ENCODE assay signal across 16 cellular contexts in the genomic region with DNA sequence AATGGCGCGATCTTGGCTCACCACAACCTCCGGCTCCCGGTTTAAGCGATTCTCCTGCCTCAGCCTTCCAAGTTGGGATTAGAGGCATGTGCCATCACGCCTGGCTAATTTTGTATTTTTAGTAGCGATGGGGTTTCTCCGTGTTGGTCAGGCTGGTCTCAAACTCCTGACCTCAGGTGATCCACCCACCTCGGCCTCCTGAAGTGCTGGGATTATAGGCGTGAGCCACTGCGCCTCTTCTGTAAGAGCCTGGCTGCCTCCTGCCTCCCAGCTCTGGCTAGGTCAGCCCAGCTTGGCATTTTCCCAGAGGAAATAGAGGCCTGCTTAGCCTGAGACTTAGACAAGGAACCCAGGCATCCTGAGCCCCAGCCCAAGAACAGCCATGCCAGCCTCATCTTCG. TPM values are rescaled to one million over a fixed set of nuclear protein-coding genes. Genes with fewer than 3 reads are reported as not detected.
DNase-seq lines count a peak whose midpoint lies in the region; ATAC-seq and TF ChIP-seq lines count a peak whose summit lies in the region.
"Not testable (repeated sequence)": the region's sequence is repeated elsewhere in the genome, so short reads cannot be mapped to it uniquely, and the experiment has no call there.
"Had no signal": no experiment of that assay in that cellular context is flagged by ENCODE, and none has a peak within 500 bp of the region (broad histone marks: within the 10 kb centered on the region; RNA-seq: fewer than 3 reads in every experiment).

No MANE protein-coding gene starts in this region.

- H3K36me3 ChIP-seq in Peyer's patch, breast epithelium, heart left ventricle, uterus: not testable (repeated sequence)
- H3K36me3 ChIP-seq in spleen = peaks cover 0 to 25% (median 0%) of the 10 kb centered on the region in 6 donors

- not testable (repeated sequence) for H3K27me3 Mint-ChIP-seq in activated T-cell treated with anti-CD3 and anti-CD28 coated beads, Interleukin-2, amount 50 U/mL, for 24 hours; naive B cell

- peak overlapping the region; percentile 97 for H3K4me3 Mint-ChIP-seq in activated T-cell treated with anti-CD3 and anti-CD28 coated beads, Interleukin-2, amount 50 U/mL, for 24 hours
- H3K4me3 Mint-ChIP-seq in naive B cell = peak overlapping the region; percentile 88 to 99 (median 96)

- peaks cover 69% of the 10 kb centered on the region for H3K4me1 Mint-ChIP-seq in activated T-cell treated with anti-CD3 and anti-CD28 coated beads, Interleukin-2, amount 50 U/mL, for 24 hours (ENCODE audit: low read depth)
- H3K4me1 Mint-ChIP-seq in naive B cell = peaks cover 69 to 83% (median 81%) of the 10 kb centered on the region in 3 donors

- WGBS in heart left ventricle, 4 donors = 44 to 62% (median 57%) methylated on average over 12 of the region's 12 CpGs
- 48 to 64% (median 60%) methylated on average over 11 to 12 of the region's 12 CpGs for WGBS in spleen, 5 donors

- peak overlapping the region; percentile 98 for H3K4me3 ChIP-seq in GM12865 (ENCODE audit: low read depth, low read length)
- peak overlapping the region in 3 of 4 donors; percentile 8 to 92 (median 10) for H3K4me3 ChIP-seq in Peyer's patch
- not testable (repeated sequence) for H3K4me3 ChIP-seq in breast epithelium, uterus
- peak overlapping the region in 2 of 12 donors; percentile 15 to 72 for H3K4me3 ChIP-seq in heart left ventricle
- peak overlapping the region in 5 of 8 donors; percentile 50 to 98 (median 83) for H3K4me3 ChIP-seq in spleen

- H3K27ac ChIP-seq in Peyer's patch (peak overlapping the region; percentile 84 to 97 (median 88)), breast epithelium (peak overlapping the region; percentile 60 to 84), heart left ventricle (peak overlapping the region in 11 of 12 donors; percentile 67 to 97 (median 86)), spleen (peak overlapping the region; percentile 94 to 99 (median 96)), uterus (peak overlapping the region; percentile 3 to 29)

- H3K4me1 ChIP-seq in Peyer's patch (peaks cover 23 to 88% (median 52%) of the 10 kb centered on the region in 4 donors), breast epithelium (peaks cover 30 to 51% of the 10 kb centered on the region in 2 donors), heart left ventricle (peaks cover 58 to 94% (median 90%) of the 10 kb centered on the region in 12 donors), spleen (peaks cover 80 to 93% (median 89%) of the 10 kb centered on the region in 6 donors), uterus (peaks cover 3 to 42% of the 10 kb centered on the region in 2 donors)

- intact Hi-C loops in breast epithelium (cut with DNase I; ENCODE audit: low total_unique reads); heart left ventricle (cut with DNase I); spleen (cut with DNase I; ENCODE audit: low total_unique reads); uterus (cut with DNase I; ENCODE audit: low total_unique reads): not testable (repeated sequence)

- H3K9me3 Mint-ChIP-seq in activated T-cell treated with anti-CD3 and anti-CD28 coated beads, Interleukin-2, amount 50 U/mL, for 24 hours; naive B cell: not testable (repeated sequence)

- H3K9me3 ChIP-seq in Peyer's patch, breast epithelium, heart left ventricle, spleen, uterus: not testable (repeated sequence)

- peak; percentile 33 for DNase-seq in GM12865 (ENCODE audit: low read depth)
- not testable (repeated sequence) for DNase-seq in Peyer's patch; breast epithelium (ENCODE audit: low spot score in 2 of 2); heart left ventricle; naive B cell; spleen; uterus
- DNase-seq in activated T-cell treated with anti-CD3 and anti-CD28 coated beads, Interleukin-2, amount 50 U/mL, for 24 hours = peak; percentile 31

- peak overlapping the region; percentile 99 for H3K27ac Mint-ChIP-seq in activated T-cell treated with anti-CD3 and anti-CD28 coated beads, Interleukin-2, amount 50 U/mL, for 24 hours
- peak overlapping the region; percentile 67 to 100 (median 96) for H3K27ac Mint-ChIP-seq in naive B cell

- not testable (repeated sequence) for ATAC-seq in heart left ventricle; naive B cell (ENCODE audit: low read depth in 2 of 2)

- H3K36me3 Mint-ChIP-seq in activated T-cell treated with anti-CD3 and anti-CD28 coated beads, Interleukin-2, amount 50 U/mL, for 24 hours (ENCODE audit: low read depth) = peaks cover 85% of the 10 kb centered on the region
- H3K36me3 Mint-ChIP-seq in naive B cell = peaks cover 0 to 14% of the 10 kb centered on the region in 2 donors

- TF ChIP-seq CTCF in GM12865 (IDR thresholded peaks at IDR 0.05; ENCODE audit: insufficient read depth, low read depth, low read length, missing control alignments); Peyer's patch (IDR thresholded peaks at IDR 0.05); breast epithelium (IDR thresholded peaks at IDR 0.05); heart left ventricle (IDR thresholded peaks at IDR 0.05); spleen (IDR thresholded peaks at IDR 0.05 in 8 of 11, conservative IDR thresholded peaks at IDR 0.05 in 3 of 11); uterus (IDR thresholded peaks at IDR 0.05): not testable (repeated sequence)

- H3K27me3 ChIP-seq in Peyer's patch; breast epithelium; heart left ventricle; spleen (replicated peaks in 1 of 7); uterus: not testable (repeated sequence)

- TF ChIP-seq POLR2A in Peyer's patch (IDR thresholded peaks at IDR 0.05); breast epithelium (IDR thresholded peaks at IDR 0.05); heart left ventricle (IDR thresholded peaks at IDR 0.05); spleen (IDR thresholded peaks at IDR 0.05); uterus (IDR thresholded peaks at IDR 0.05): not testable (repeated sequence)

RNA-seq across cellular contexts. Expression of a gene that starts 4.2 kb away (rescaled TPM):
- total RNA-seq in Peyer's patch (100 to 1,000 TPM in 1 of 4 donors, 10 to 100 TPM in 3; 53.8 to 122 (median 66.2) TPM), breast epithelium (10 to 100 TPM; 18.7 to 26.2 (median 18.7) TPM), heart left ventricle (10 to 100 TPM; 19.1 to 66.7 (median 28.4) TPM), spleen (100 to 1,000 TPM; 121 to 281 (median 197) TPM), uterus (10 to 100 TPM in 3 of 4 donors, 1 to 10 TPM in 1; 4.9 to 41.6 (median 26.4) TPM)
- polyA plus RNA-seq in heart left ventricle (10 to 100 TPM; 23.9 to 24.7 TPM), naive B cell (ENCODE audit: low read depth in 6 of 6) (100 to 1,000 TPM; 176 to 273 (median 216) TPM), spleen (100 to 1,000 TPM; 150 to 244 (median 187) TPM)

RNA-seq across cellular contexts. Expression of a gene that starts 26.6 kb away (rescaled TPM):
- not detected for total RNA-seq in Peyer's patch
- total RNA-seq in breast epithelium = under 1 TPM in 1 of 3 donors, not detected in 2; 0.15 TPM
- total RNA-seq in heart left ventricle = 10 to 100 TPM in 2 of 9 donors, 1 to 10 TPM in 5, under 1 TPM in 2; 0.19 to 16.3 (median 7.8) TPM
- polyA plus RNA-seq in heart left ventricle = 1 to 10 TPM in 1 of 2 donors, not detected in 1; 5.8 TPM
- not detected for polyA plus RNA-seq in naive B cell (ENCODE audit: low read depth in 6 of 6)
- total RNA-seq in spleen = 100 to 1,000 TPM in 4 of 7 donors, 10 to 100 TPM in 3; 55.3 to 164 (median 106) TPM
- polyA plus RNA-seq in spleen = 10 to 100 TPM in 2 of 3 donors, 1 to 10 TPM in 1; 2.4 to 36.8 (median 25.6) TPM
- 1 to 10 TPM in 1 of 4 donors, not detected in 3; 1.5 TPM for total RNA-seq in uterus
- total RNA-seq: endothelial cell of umbilical vein, frontal cortex, left lobe of liver, PC-3, SK-MEL-5, temporal lobe had no signal
- polyA plus RNA-seq: endothelial cell of umbilical vein, neural cell had no signal

RNA-seq across cellular contexts. Expression of a gene that starts 37.4 kb away (rescaled TPM):
- total RNA-seq in Peyer's patch = not detected
- not detected for total RNA-seq in breast epithelium
- not detected for total RNA-seq in heart left ventricle
- not detected for polyA plus RNA-seq in heart left ventricle
- polyA plus RNA-seq in naive B cell (ENCODE audit: low read depth in 6 of 6) = not detected
- not detected for total RNA-seq in spleen
- not detected for polyA plus RNA-seq in spleen
- total RNA-seq in uterus = not detected
- total RNA-seq: endothelial cell of umbilical vein, frontal cortex, HT1080, PC-3, SK-MEL-5, temporal lobe had no signal
- polyA plus RNA-seq: endothelial cell of umbilical vein, neural cell had no signal

RNA-seq across cellular contexts. Expression of a gene that starts 40.3 kb away (rescaled TPM):
- total RNA-seq in Peyer's patch (not detected), breast epithelium (under 1 TPM in 1 of 3 donors, not detected in 2; 0.66 TPM), heart left ventricle (1 to 10 TPM in 5 of 9 donors, under 1 TPM in 1, not detected in 3; 0.14 to 3.3 (median 2.0) TPM), spleen (10 to 100 TPM; 17.7 to 73.7 (median 37.0) TPM), uterus (not detected)
- polyA plus RNA-seq in heart left ventricle (1 to 10 TPM in 1 of 2 donors, under 1 TPM in 1; 0.06 to 1.5 TPM), naive B cell (ENCODE audit: low read depth in 6 of 6) (not detected), spleen (100 to 1,000 TPM in 2 of 3 donors, 10 to 100 TPM in 1; 28.9 to 207 (median 127) TPM)
- total RNA-seq: endothelial cell of umbilical vein, left lobe of liver, PC-3, SK-MEL-5 had no signal
- polyA plus RNA-seq: endothelial cell of umbilical vein had no signal

RNA-seq across cellular contexts. Expression of a gene that starts 56.9 kb away (rescaled TPM):
- total RNA-seq in Peyer's patch (100 to 1,000 TPM; 194 to 508 (median 288) TPM), breast epithelium (10 to 100 TPM; 28.3 to 48.8 (median 48.0) TPM), heart left ventricle (10 to 100 TPM; 22.6 to 39.3 (median 29.5) TPM), spleen (10 to 100 TPM; 51.7 to 74.6 (median 57.7) TPM), uterus (100 to 1,000 TPM in 1 of 4 donors, 10 to 100 TPM in 3; 29.0 to 105 (median 41.2) TPM)
- polyA plus RNA-seq in heart left ventricle (10 to 100 TPM; 28.0 to 29.3 TPM), naive B cell (ENCODE audit: low read depth in 6 of 6) (10 to 100 TPM in 5 of 6 donors, 1 to 10 TPM in 1; 9.3 to 21.5 (median 13.1) TPM), spleen (10 to 100 TPM; 33.2 to 71.5 (median 64.7) TPM)

Comparison
In these comparisons a context has a peak if more than half of its experiments do, and no peak if none do; other contexts are left out.
1. H3K27ac ChIP-seq: peak in every context shown above with its lines; median percentile 96 in spleen; 88 in Peyer's patch; 86 in heart left ventricle; 72 in breast epithelium; 16 in uterus.